Comparison of ENCODE assay signal across 24 cellular contexts in genomic region chr3:125219261-125219701, GRCh38. TPM values are rescaled to one million over a fixed set of nuclear protein-coding genes. Genes with fewer than 3 reads are reported as not detected.
A peak's percentile ranks its signal among the peaks of the same experiment; 100 is the strongest.
DNase-seq lines count a peak whose midpoint lies in the region; ATAC-seq and TF ChIP-seq lines count a peak whose summit lies in the region.
"Had no signal": no experiment of that assay in that cellular context is flagged by ENCODE, and none has a peak within 500 bp of the region (broad histone marks: within the 10 kb centered on the region; RNA-seq: fewer than 3 reads in every experiment).

No MANE protein-coding gene starts in this region.

- no peaks in the 10 kb centered on the region for H3K79me2 ChIP-seq in GM23338 (replicated peaks; ENCODE audit: insufficient read depth)

- H3K4me1 ChIP-seq in GM23338 (ENCODE audit: insufficient read depth), result peaks cover 18% of the 10 kb centered on the region
- H3K4me1 ChIP-seq: BLaER1, prostate gland, tibial artery had no signal

- H3K27ac ChIP-seq in GM23338 (ENCODE audit: low read depth), result no peak overlapping the region
- H3K27ac ChIP-seq: BLaER1, KMS-11, prostate gland, tibial artery had no signal

- CTCF ChIA-PET in WTC11 (lab: Charles Lee), result interaction anchor here (0.6 to 0.9 kb wide), 2 partner anchors 65 to 69 kb away, joined by 3 read pairs; no protein-coding TSS in a partner anchor

- ATAC-seq in GM23338 (peak; percentile 85), WTC11 (peak; percentile 84), left colon (peak; percentile 78), GM18498 (IDR thresholded peaks at IDR 0.05; ENCODE audit: unreplicated experiment) (no peak)
- ATAC-seq: Right ventricle myocardium inferior had no signal

- H3K4me2 ChIP-seq in GM23338, result no peak overlapping the region
- H3K4me2 ChIP-seq: BLaER1, KMS-11 had no signal

- no peaks in the 10 kb centered on the region for H4K20me1 ChIP-seq in GM23338 (replicated peaks; ENCODE audit: insufficient read depth)
- H4K20me1 ChIP-seq: BLaER1 had no signal

- H3K4me3 ChIP-seq in GM23338, result no peak overlapping the region
- H3K4me3 ChIP-seq: BLaER1, prostate gland, stomach, tibial artery had no signal

- intact Hi-C loops in left colon (cut with DNase I, micrococcal nuclease), result no loop called here

- no peak overlapping the region for H2AFZ ChIP-seq in GM23338

- 0 out of 2 replicates have a peak, but pooled peaks cover 7% of the 10 kb centered on the region for H3F3A ChIP-seq in GM23338 (replicated peaks; ENCODE audit: low read depth)

- no peaks in the 10 kb centered on the region for H3K36me3 ChIP-seq in GM23338 (ENCODE audit: insufficient read depth)
- H3K36me3 ChIP-seq: BLaER1, prostate gland, stomach, tibial artery had no signal

- peak; percentile 31 for DNase-seq in GM23338 (ENCODE audit: low spot score)
- no peak for DNase-seq in WTC11 (ENCODE audit: low spot score)
- peak in 1 of 2 donors; percentile 31 for DNase-seq in left colon
- DNase-seq in progenitor cell of endocrine pancreas (ENCODE audit: low spot score, unreplicated experiment), result no peak
- DNase-seq in stimulated activated CD4-positive, alpha-beta T cell treated with anti-CD3 and anti-CD28 coated beads, Interleukin-4, amount 100 ng/mL, for 24 hours, result no peak
- DNase-seq in NCI-H226, result no peak
- no peak for DNase-seq in GM20000 (ENCODE audit: low spot score)
- DNase-seq: activated CD4-positive, alpha-beta T cell treated with anti-CD3 and anti-CD28 coated beads for 4 hours; activated CD8-positive, alpha-beta memory T cell treated with anti-CD3 and anti-CD28 coated beads for 24 hours; activated gamma-delta T cell; mammary epithelial cell; NCI-H1417; NCI-H2081; NCI-H446; OCI-M1; stomach; tibial artery had no signal

- H3K27ac Mint-ChIP-seq in GM23338, result no peak overlapping the region
- H3K27ac Mint-ChIP-seq in WTC11, result no peak overlapping the region
- peak overlapping the region; percentile 89 for H3K27ac Mint-ChIP-seq in progenitor cell of endocrine pancreas
- H3K27ac Mint-ChIP-seq: T-helper 2 cell treated with Interferon-gamma antibody and Interleukin-4, amounts not matched to agents 5 μg/mL and 100 μg/mL, for 36 hours had no signal

- no peaks in the 10 kb centered on the region for H3K27me3 ChIP-seq in GM23338 (ENCODE audit: insufficient read depth)
- H3K27me3 ChIP-seq: BLaER1 had no signal

- no peaks in the 10 kb centered on the region for H3K9me2 ChIP-seq in GM23338 (ENCODE audit: insufficient read depth)

- H3K4me3 Mint-ChIP-seq in GM23338, result no peak overlapping the region; the same call in 2 of the 3 replicates
- H3K4me3 Mint-ChIP-seq in WTC11, result no peak overlapping the region
- no peak overlapping the region for H3K4me3 Mint-ChIP-seq in progenitor cell of endocrine pancreas (ENCODE audit: low read depth)
- H3K4me3 Mint-ChIP-seq: central memory CD8-positive, alpha-beta T cell; T-helper 2 cell treated with Interferon-gamma antibody and Interleukin-4, amounts not matched to agents 5 μg/mL and 100 μg/mL, for 36 hours had no signal

- TF ChIP-seq CTCF in GM23338 (conservative IDR thresholded peaks at IDR 0.05; ENCODE audit: low read depth in 2 of 2), result no peak
- no peak for TF ChIP-seq CTCF in WTC11 (IDR thresholded peaks at IDR 0.05)
- no peak for TF ChIP-seq CTCF in progenitor cell of endocrine pancreas (IDR thresholded peaks at IDR 0.05; ENCODE audit: unreplicated experiment)
- TF ChIP-seq CTCF in GM20000 (IDR thresholded peaks at IDR 0.05; ENCODE audit: extremely low read depth, missing control alignments), result no peak

- H3K4me1 Mint-ChIP-seq in GM23338 (peaks cover 20% of the 10 kb centered on the region), WTC11 (peaks cover 20% of the 10 kb centered on the region), progenitor cell of endocrine pancreas (ENCODE audit: low read depth) (peaks cover 10% of the 10 kb centered on the region)

- H3K9me3 Mint-ChIP-seq in GM23338 (no peaks in the 10 kb centered on the region), WTC11 (no peaks in the 10 kb centered on the region), progenitor cell of endocrine pancreas (ENCODE audit: low read depth) (no peaks in the 10 kb centered on the region)
- H3K9me3 Mint-ChIP-seq: central memory CD8-positive, alpha-beta T cell; T-helper 2 cell treated with Interferon-gamma antibody and Interleukin-4, amounts not matched to agents 5 μg/mL and 100 μg/mL, for 36 hours had no signal

- POLR2A ChIA-PET in WTC11 (lab: Charles Lee), result interaction anchor here (0.5 kb wide), 1 partner anchor 42 kb away, joined by 5 read pairs; no protein-coding TSS in a partner anchor

- no peaks in the 10 kb centered on the region for H3K36me3 Mint-ChIP-seq in GM23338 (ENCODE audit: low read depth)
- H3K36me3 Mint-ChIP-seq in WTC11, result no peaks in the 10 kb centered on the region
- no peaks in the 10 kb centered on the region for H3K36me3 Mint-ChIP-seq in progenitor cell of endocrine pancreas (ENCODE audit: insufficient read depth)

- H3K27me3 Mint-ChIP-seq in GM23338 (ENCODE audit: insufficient read depth, low read depth, poor library complexity) (peaks cover 1% of the 10 kb centered on the region), WTC11 (ENCODE audit: low read depth) (no peaks in the 10 kb centered on the region), progenitor cell of endocrine pancreas (peaks cover 10% of the 10 kb centered on the region)
- H3K27me3 Mint-ChIP-seq: central memory CD8-positive, alpha-beta T cell had no signal

TF ChIP-seq in GM23338, 12 proteins besides CTCF, POLR2A, EP300 and RAD21:
- TF ChIP-seq ZNF331 (CRISPR knock-in tag; IDR thresholded peaks at IDR 0.05; ENCODE audit: low read depth) (no peak), STAT1 (IDR thresholded peaks at IDR 0.05; ENCODE audit: unreplicated experiment) (no peak)

TF ChIP-seq in WTC11, 78 proteins besides CTCF, POLR2A, EP300 and RAD21 (continues in another document):
- no peak for TF ChIP-seq CREB1 (CRISPR knock-in tag; IDR thresholded peaks at IDR 0.05)
- TF ChIP-seq ZNF138 (CRISPR knock-in tag; conservative IDR thresholded peaks at IDR 0.05), result no peak
- TF ChIP-seq ETV6 (CRISPR knock-in tag; IDR thresholded peaks at IDR 0.05), result no peak
- TF ChIP-seq ZBTB43 (CRISPR knock-in tag; IDR thresholded peaks at IDR 0.05), result no peak
- TF ChIP-seq ATF6 (CRISPR knock-in tag; IDR thresholded peaks at IDR 0.05), result no peak
- no peak for TF ChIP-seq E2F4 (CRISPR knock-in tag; IDR thresholded peaks at IDR 0.05; ENCODE audit: borderline replicate concordance, low read depth)
- TF ChIP-seq CREM (CRISPR knock-in tag; IDR thresholded peaks at IDR 0.05), result no peak
- no peak for TF ChIP-seq MXD4 (CRISPR knock-in tag; IDR thresholded peaks at IDR 0.05; ENCODE audit: borderline replicate concordance)
- no peak for TF ChIP-seq ATF1 (CRISPR knock-in tag; IDR thresholded peaks at IDR 0.05)
- no peak for TF ChIP-seq USF2 (CRISPR knock-in tag; IDR thresholded peaks at IDR 0.05)

RNA-seq across cellular contexts. Expression of gene SLC12A8, which starts 6.7 kb away (rescaled TPM):
- total RNA-seq in GM23338 (2014; rRNA removed; shearing (Covaris generic)), result 10.1 and 15.9 TPM in 2 replicates
- polyA plus RNA-seq in GM23338 (2016; fragmentation: Nextera tagmentation; extraction: Ambion mirVana), result 4.6 and 6.9 TPM in 2 replicates
- total RNA-seq in WTC11 (2021), result 7.5 to 10.3 TPM (median 9.1 TPM) in 3 replicates
- 10 to 100 TPM; 18.4 to 23.7 TPM for total RNA-seq in left colon
- total RNA-seq in progenitor cell of endocrine pancreas, result 9.2 and 10.7 TPM in 2 replicates
